Comparison of ENCODE assay signal across 10 cellular contexts in genomic region chr18:57910817-57911216, GRCh38.
DNase-seq lines count a peak whose midpoint lies in the region; ATAC-seq and TF ChIP-seq lines count a peak whose summit lies in the region.
"Had no signal": no experiment of that assay in that cellular context is flagged by ENCODE, and none has a peak within 500 bp of the region (broad histone marks: within the 10 kb centered on the region; RNA-seq: fewer than 3 reads in every experiment).

No MANE protein-coding gene starts in this region.

- no peaks in the 10 kb centered on the region for H3K9me3 Mint-ChIP-seq in activated CD4-positive, alpha-beta memory T cell treated with anti-CD3 and anti-CD28 coated beads for 36 hours

- POLR2A ChIA-PET in activated CD4-positive, alpha-beta memory T cell treated with anti-CD3 and anti-CD28 coated beads for 36 hours (lab: Charles Lee), result no interaction called here

- H3K4me3 Mint-ChIP-seq in activated CD4-positive, alpha-beta memory T cell treated with anti-CD3 and anti-CD28 coated beads for 36 hours, result no peak overlapping the region

- H3K4me2 ChIP-seq in DND-41 (ENCODE audit: insufficient read depth, low read length), result no peak overlapping the region

- intact Hi-C loops in activated CD4-positive, alpha-beta memory T cell treated with anti-CD3 and anti-CD28 coated beads for 36 hours (cut with micrococcal nuclease), result no loop called here

- H3K27me3 Mint-ChIP-seq in activated CD4-positive, alpha-beta memory T cell treated with anti-CD3 and anti-CD28 coated beads for 36 hours, result peaks cover 2% of the 10 kb centered on the region

- no peaks in the 10 kb centered on the region for H4K20me1 ChIP-seq in DND-41 (ENCODE audit: insufficient read depth, low read length)

- H3K9ac ChIP-seq in DND-41 (ENCODE audit: low read depth, low read length), result no peak overlapping the region

- H3K27ac ChIP-seq in DND-41 (ENCODE audit: low read length), result no peak overlapping the region

- H3K27ac Mint-ChIP-seq in activated CD4-positive, alpha-beta memory T cell treated with anti-CD3 and anti-CD28 coated beads for 36 hours, result no peak overlapping the region

- H3K36me3 ChIP-seq in DND-41 (ENCODE audit: insufficient read depth, low read length), result no peaks in the 10 kb centered on the region

- TF ChIP-seq CTCF in DND-41 (IDR thresholded peaks at IDR 0.05; ENCODE audit: borderline replicate concordance, extremely low read depth, low read length, poor library complexity, severe bottlenecking) (peak; percentile 53), HFF-Myc (IDR thresholded peaks at IDR 0.05; ENCODE audit: low read depth, low read length, missing control alignments) (peak; percentile 64)

- H3K4me3 ChIP-seq in DND-41 (ENCODE audit: low read depth in 1 of 2, low read length in 2 of 2), result no peak overlapping the region
- H3K4me3 ChIP-seq in HFF-Myc (replicated peaks; ENCODE audit: low read depth, low read length), result no peak overlapping the region

- H3K4me1 ChIP-seq in DND-41 (ENCODE audit: insufficient read depth, low read length), result no peaks in the 10 kb centered on the region

- DNase-seq in DND-41, result peak; percentile 19
- DNase-seq in HFF-Myc (ENCODE audit: extremely low read depth, low read depth), result no peak
- DNase-seq in activated CD4-positive, alpha-beta memory T cell treated with anti-CD3 and anti-CD28 coated beads for 36 hours, result peak; percentile 24
- DNase-seq in left lobe of liver (ENCODE audit: low spot score), result no peak
- no peak for DNase-seq in NCI-H345 (lab: John Stamatoyannopoulos, UW)
- DNase-seq in NCI-H1417 treated with DMSO at 0.1 percent for 48 hours (lab: John Stamatoyannopoulos, UW), result no peak
- DNase-seq: activated naive CD4-positive, alpha-beta T cell treated with anti-CD3 and anti-CD28 coated beads, Interleukin-2, amount 50 U/mL, for 16 hours; KG1 had no signal

- ATAC-seq in DND-41 (ENCODE audit: insufficient read depth, low read depth), result peak; percentile 45; the same call in 2 of the 3 replicates
- ATAC-seq in left lobe of liver, result peak; percentile 48
- ATAC-seq in HG03469 (IDR thresholded peaks at IDR 0.05; ENCODE audit: unreplicated experiment), result no peak
- no peak for ATAC-seq in GM21529 (IDR thresholded peaks at IDR 0.05; ENCODE audit: unreplicated experiment)

- H3K79me2 ChIP-seq in DND-41 (ENCODE audit: insufficient read depth, low read length), result no peaks in the 10 kb centered on the region

- H3K36me3 Mint-ChIP-seq in activated CD4-positive, alpha-beta memory T cell treated with anti-CD3 and anti-CD28 coated beads for 36 hours, result no peaks in the 10 kb centered on the region

- no peaks in the 10 kb centered on the region for H3K27me3 ChIP-seq in DND-41 (ENCODE audit: insufficient read depth, low read length, poor library complexity)

- CTCF ChIA-PET in activated CD4-positive, alpha-beta memory T cell treated with anti-CD3 and anti-CD28 coated beads for 36 hours (lab: Charles Lee), result interaction anchor here (1.6 kb wide), 1 partner anchor 211 kb away, joined by 8 read pairs; no protein-coding TSS in a partner anchor

- H3K4me1 Mint-ChIP-seq in activated CD4-positive, alpha-beta memory T cell treated with anti-CD3 and anti-CD28 coated beads for 36 hours (ENCODE audit: low read depth), result peaks cover 4% of the 10 kb centered on the region

- no peak overlapping the region for H2AFZ ChIP-seq in DND-41 (ENCODE audit: low read depth, low read length)

- no peaks in the 10 kb centered on the region for H3K9me3 ChIP-seq in DND-41 (ENCODE audit: insufficient read depth, low read length, severe bottlenecking)

Comparison
In these comparisons a context has a peak if more than half of its experiments do, and no peak if none do; other contexts are left out.
1. ATAC-seq: peak in DND-41 (single experiment) and left lobe of liver (single experiment); none in HG03469 (single experiment) and GM21529 (single experiment).
2. DNase-seq: peak in DND-41 (single experiment) and activated CD4-positive, alpha-beta memory T cell treated with anti-CD3 and anti-CD28 coated beads for 36 hours (single experiment); none in HFF-Myc (single experiment), left lobe of liver (single experiment), NCI-H345 (single experiment) and NCI-H1417 treated with DMSO at 0.1 percent for 48 hours (single experiment).